ENCODE assay signal across 1 cellular context in the genomic region with DNA sequence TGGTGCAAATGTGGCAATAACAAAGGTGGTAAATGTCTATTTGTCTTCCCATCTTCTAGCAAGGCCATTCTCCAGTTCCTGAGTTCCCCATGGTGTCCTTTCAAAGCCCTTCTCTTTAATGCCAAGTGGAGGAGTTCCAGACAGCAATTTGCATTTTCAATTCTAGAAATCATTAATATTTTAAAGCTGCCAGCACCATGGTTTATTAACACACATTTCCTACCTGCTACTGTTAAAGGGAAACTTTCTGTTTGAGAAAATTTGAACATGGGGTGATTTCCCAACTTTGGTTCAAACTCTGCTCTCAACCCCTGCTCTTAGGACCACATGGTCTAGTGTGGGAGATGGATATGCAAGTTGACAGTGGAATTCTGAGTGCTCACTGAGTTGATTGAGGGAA.
TF ChIP-seq lines count a peak whose summit lies in the region.

No MANE protein-coding gene starts in this region.

TF ChIP-seq in GM12878, 131 proteins besides CTCF, POLR2A, EP300 and RAD21 (continued from another document):
- TF ChIP-seq JUND (IDR thresholded peaks at IDR 0.05; ENCODE audit: low read depth, low read length), result no peak
- no peak for TF ChIP-seq WRNIP1 (IDR thresholded peaks at IDR 0.05; ENCODE audit: borderline replicate concordance, low read depth, low read length)
- TF ChIP-seq CHD4 (IDR thresholded peaks at IDR 0.05), result no peak
- TF ChIP-seq PAX5 (IDR thresholded peaks at IDR 0.05; ENCODE audit: borderline replicate concordance, low read depth, low read length), result no peak
- no peak for TF ChIP-seq ZNF274 (IDR thresholded peaks at IDR 0.05; ENCODE audit: insufficient read depth, insufficient read length)
- no peak for TF ChIP-seq BHLHE40 (IDR thresholded peaks at IDR 0.05; ENCODE audit: borderline replicate concordance in 1 of 2, low read depth in 2 of 2, low read length in 1 of 2)
- no peak for TF ChIP-seq EZH2 (IDR thresholded peaks at IDR 0.05; ENCODE audit: borderline replicate concordance, control insufficient read depth, low read depth, low read length)
- TF ChIP-seq ASH2L (IDR thresholded peaks at IDR 0.05; ENCODE audit: borderline replicate concordance, low read depth), result no peak
- no peak for TF ChIP-seq SUZ12 (IDR thresholded peaks at IDR 0.05; ENCODE audit: unreplicated experiment)
- TF ChIP-seq BRCA1 (IDR thresholded peaks at IDR 0.05; ENCODE audit: low read depth, low read length), result no peak
- no peak for TF ChIP-seq CHD2 (IDR thresholded peaks at IDR 0.05; ENCODE audit: borderline replicate concordance, low read depth, low read length)
